8 cellular contexts compared by ENCODE assay signal in genomic region chr17:57084361-57084801, GRCh38. TPM values are rescaled to one million over a fixed set of nuclear protein-coding genes. Genes with fewer than 3 reads are reported as not detected.
DNase-seq lines count a peak whose midpoint lies in the region; ATAC-seq and TF ChIP-seq lines count a peak whose summit lies in the region.

No MANE protein-coding gene starts in this region.

- peak; percentile 9 for ATAC-seq in GM19025 (IDR thresholded peaks at IDR 0.05; ENCODE audit: low read depth, unreplicated experiment)
- ATAC-seq in HG02885 (IDR thresholded peaks at IDR 0.05; ENCODE audit: poor library complexity, unreplicated experiment), result no peak

- H3K4me1 Mint-ChIP-seq in IgD-negative memory B cell (peaks cover 13 to 19% (median 14%) of the 10 kb centered on the region in 3 donors), nephron progenitor cell (peaks cover 65% of the 10 kb centered on the region)
- peaks cover 57% of the 10 kb centered on the region for H3K4me1 Mint-ChIP-seq in dendritic cell treated with granulocyte-macrophage colony-stimulating factor and Interleukin-4, amounts not matched to agents 40 ng/mL and 50 ng/mL, for 4 days (ENCODE audit: low read depth)

- H3K4me3 Mint-ChIP-seq in IgD-negative memory B cell, result peak overlapping the region; percentile 88 to 96 (median 92)
- peak overlapping the region; percentile 83 for H3K4me3 Mint-ChIP-seq in dendritic cell treated with granulocyte-macrophage colony-stimulating factor and Interleukin-4, amounts not matched to agents 40 ng/mL and 50 ng/mL, for 4 days
- H3K4me3 Mint-ChIP-seq in nephron progenitor cell, result peak overlapping the region; percentile 90

- DNase-seq in nephron progenitor cell, result no peak
- DNase-seq in NCI-H82 treated with DMSO at 0.1 percent for 48 hours (lab: John Stamatoyannopoulos, UW; ENCODE audit: unreplicated experiment), result no peak
- no peak for DNase-seq in OCI-M2 (lab: John Stamatoyannopoulos, UW; ENCODE audit: unreplicated experiment)
- no peak for DNase-seq in EL

- H3K27me3 Mint-ChIP-seq in IgD-negative memory B cell (no peaks in the 10 kb centered on the region), nephron progenitor cell (ENCODE audit: low read depth, poor library complexity) (peaks cover 19% of the 10 kb centered on the region)
- no peaks in the 10 kb centered on the region for H3K27me3 Mint-ChIP-seq in dendritic cell treated with granulocyte-macrophage colony-stimulating factor and Interleukin-4, amounts not matched to agents 40 ng/mL and 50 ng/mL, for 4 days

- H3K9me3 Mint-ChIP-seq in IgD-negative memory B cell (no peaks in the 10 kb centered on the region), nephron progenitor cell (no peaks in the 10 kb centered on the region)
- no peaks in the 10 kb centered on the region for H3K9me3 Mint-ChIP-seq in dendritic cell treated with granulocyte-macrophage colony-stimulating factor and Interleukin-4, amounts not matched to agents 40 ng/mL and 50 ng/mL, for 4 days

- H3K27ac Mint-ChIP-seq in IgD-negative memory B cell (peak overlapping the region; percentile 61 to 95 (median 95)), nephron progenitor cell (peak overlapping the region; percentile 54)
- peak overlapping the region; percentile 94 for H3K27ac Mint-ChIP-seq in dendritic cell treated with granulocyte-macrophage colony-stimulating factor and Interleukin-4, amounts not matched to agents 40 ng/mL and 50 ng/mL, for 4 days

- H3K36me3 Mint-ChIP-seq in IgD-negative memory B cell (no peaks in the 10 kb centered on the region), nephron progenitor cell (ENCODE audit: low read depth) (no peaks in the 10 kb centered on the region)
- H3K36me3 Mint-ChIP-seq in dendritic cell treated with granulocyte-macrophage colony-stimulating factor and Interleukin-4, amounts not matched to agents 40 ng/mL and 50 ng/mL, for 4 days (ENCODE audit: low read depth), result peaks cover 7% of the 10 kb centered on the region

- TF ChIP-seq CTCF in nephron progenitor cell (IDR thresholded peaks at IDR 0.05), result no peak

- intact Hi-C loops in dendritic cell treated with granulocyte-macrophage colony-stimulating factor and Interleukin-4, amounts not matched to agents 40 ng/mL and 50 ng/mL, for 4 days (cut with micrococcal nuclease), result loop anchor here (10.0 kb wide), 1 partner anchor 110 kb away; the partner anchor contains the start of gene SCPEP1

RNA-seq across cellular contexts. Expression of gene AKAP1, which starts 0.7 kb away (rescaled TPM):
- polyA plus RNA-seq in IgD-negative memory B cell, result 21.4 TPM
